Comparison of ENCODE assay signal across 8 cellular contexts in genomic region chr15:77118787-77119410, GRCh38. TPM values are rescaled to one million over a fixed set of nuclear protein-coding genes. Genes with fewer than 3 reads are reported as not detected.
DNase-seq lines count a peak whose midpoint lies in the region; ATAC-seq and TF ChIP-seq lines count a peak whose summit lies in the region.

No MANE protein-coding gene starts in this region.

- no peaks in the 10 kb centered on the region for H3K27me3 Mint-ChIP-seq in naive thymus-derived CD8-positive, alpha-beta T cell

- H3K27me3 ChIP-seq in GM06990 (replicated peaks; ENCODE audit: control insufficient read depth, insufficient read depth, low read length) = no peaks in the 10 kb centered on the region
- no peaks in the 10 kb centered on the region for H3K27me3 ChIP-seq in WERI-Rb-1 (ENCODE audit: insufficient read depth, low read depth, severe bottlenecking)
- H3K27me3 ChIP-seq in esophagus squamous epithelium = no peaks in the 10 kb centered on the region

- DNase-seq in AG04449 (ENCODE audit: low read depth, low spot score) = no peak
- DNase-seq in GM06990 (ENCODE audit: extremely low read depth, insufficient read length) = peak; percentile 15
- DNase-seq in NCI-H2029 treated with DMSO at 0.1 percent for 48 hours (lab: John Stamatoyannopoulos, UW) = peak; percentile 36
- peak; percentile 38 for DNase-seq in WERI-Rb-1
- no peak for DNase-seq in esophagus squamous epithelium (lab: John Stamatoyannopoulos, UW)
- DNase-seq in naive thymus-derived CD8-positive, alpha-beta T cell = peak in 8 of 10 donors; percentile 14 to 71 (median 45)

- 41 to 56% methylated on average over 3 of the region's 3 CpGs for WGBS in esophagus squamous epithelium, 2 donors

- no peak overlapping the region for H3K27ac ChIP-seq in WERI-Rb-1
- H3K27ac ChIP-seq in esophagus squamous epithelium = no peak overlapping the region

- H3K4me1 ChIP-seq in esophagus squamous epithelium = peaks cover 0 to 10% (median 0%) of the 10 kb centered on the region in 3 donors

- TF ChIP-seq POLR2A in esophagus squamous epithelium (IDR thresholded peaks at IDR 0.05) = no peak

- H3K4me1 Mint-ChIP-seq in naive thymus-derived CD8-positive, alpha-beta T cell = peaks cover 6 to 26% (median 7%) of the 10 kb centered on the region in 4 donors

- peak overlapping the region in 2 of 10 donors; percentile 18 to 22 for H3K27ac Mint-ChIP-seq in naive thymus-derived CD8-positive, alpha-beta T cell

- intact Hi-C loops in esophagus squamous epithelium (cut with DNase I) = loop anchor here (10.0 kb wide), 1 partner anchor 386 kb away; no protein-coding TSS in a partner anchor

- CTCF ChIA-PET in AG04449 (lab: Yijun Ruan, JAX) = interaction anchor here (0.7 to 6.6 kb wide), 58 partner anchors 8 to 703 kb away, joined by 3 to 137 read pairs (median 4); partner anchors contain the start of genes HMG20A and LINGO1

- H3K9me3 ChIP-seq in WERI-Rb-1 (ENCODE audit: severe bottlenecking) = no peaks in the 10 kb centered on the region
- no peaks in the 10 kb centered on the region for H3K9me3 ChIP-seq in esophagus squamous epithelium

- no peaks in the 10 kb centered on the region for H3K9me3 Mint-ChIP-seq in naive thymus-derived CD8-positive, alpha-beta T cell

- H3K4me3 Mint-ChIP-seq in naive thymus-derived CD8-positive, alpha-beta T cell = no peak overlapping the region

- H3K4me3 ChIP-seq in AG04449 (ENCODE audit: low read depth, low read length) (no peak overlapping the region), GM06990 (replicated peaks; ENCODE audit: low read depth, low read length) (no peak overlapping the region), WERI-Rb-1 (ENCODE audit: low read depth, low read length) (no peak overlapping the region), esophagus squamous epithelium (no peak overlapping the region)

- peaks cover 0 to 11% (median 4%) of the 10 kb centered on the region in 3 donors for H3K36me3 Mint-ChIP-seq in naive thymus-derived CD8-positive, alpha-beta T cell

- peak; percentile 66 to 70 for ATAC-seq in naive thymus-derived CD8-positive, alpha-beta T cell
- no peak for ATAC-seq in HG03135 (IDR thresholded peaks at IDR 0.05; ENCODE audit: unreplicated experiment)
- ATAC-seq in HG02840 (IDR thresholded peaks at IDR 0.05; ENCODE audit: low FRiP score, unreplicated experiment) = no peak

- POLR2A ChIA-PET in AG04449 (lab: Yijun Ruan, JAX) = interaction anchor here (0.5 to 1.4 kb wide), 2 partner anchors 26 to 63 kb away, joined by 3 to 6 read pairs; no protein-coding TSS in a partner anchor
- POLR2A ChIA-PET in naive thymus-derived CD8-positive, alpha-beta T cell (lab: Charles Lee) = interaction anchor here (0.8 to 1.1 kb wide), 2 partner anchors 369 to 424 kb away, joined by 3 read pairs; no protein-coding TSS in a partner anchor

- TF ChIP-seq CTCF in AG04449 (IDR thresholded peaks at IDR 0.05; ENCODE audit: insufficient read depth, low read length, missing control alignments) (peak; percentile 56), GM06990 (IDR thresholded peaks at IDR 0.05; ENCODE audit: insufficient read depth, low read length, poor library complexity, severe bottlenecking) (peak; percentile 78), WERI-Rb-1 (IDR thresholded peaks at IDR 0.05; ENCODE audit: low read depth, low read length) (peak; percentile 62), esophagus squamous epithelium (IDR thresholded peaks at IDR 0.05) (peak; percentile 50 to 74 (median 62))

- H3K36me3 ChIP-seq in GM06990 (ENCODE audit: control insufficient read depth, insufficient read depth, low read length) = no peaks in the 10 kb centered on the region
- no peaks in the 10 kb centered on the region for H3K36me3 ChIP-seq in WERI-Rb-1
- H3K36me3 ChIP-seq in esophagus squamous epithelium = peaks cover 0 to 11% (median 10%) of the 10 kb centered on the region in 3 donors

RNA-seq across cellular contexts. Expression of gene TSPAN3, which starts 48.0 kb away (rescaled TPM):
- total RNA-seq in esophagus squamous epithelium = 100 to 1,000 TPM in 1 of 4 donors, 10 to 100 TPM in 3; 77.3 to 114 (median 87.0) TPM
- total RNA-seq in naive thymus-derived CD8-positive, alpha-beta T cell = 10 to 100 TPM; 36.6 to 36.8 TPM
- 100 to 1,000 TPM in 2 of 3 donors, 10 to 100 TPM in 1; 87.9 to 120 (median 115) TPM for polyA plus RNA-seq in naive thymus-derived CD8-positive, alpha-beta T cell

Comparison
In these comparisons a context has a peak if more than half of its experiments do, and no peak if none do; other contexts are left out.
1. DNase-seq: peak in GM06990 (single experiment), NCI-H2029 treated with DMSO at 0.1 percent for 48 hours (single experiment), WERI-Rb-1 (single experiment) and naive thymus-derived CD8-positive, alpha-beta T cell (8 of 10); none in AG04449 (single experiment) and esophagus squamous epithelium (single experiment).
2. ATAC-seq: peak in naive thymus-derived CD8-positive, alpha-beta T cell (2 of 2); none in HG03135 (single experiment) and HG02840 (single experiment).
3. Peak in every context shown above with its lines, with median percentiles within 50 percentile points of each other: CTCF ChIP-seq.